Comparison of ENCODE assay signal across 13 cellular contexts in genomic region chr17:79073706-79074088, GRCh38. TPM values are rescaled to one million over a fixed set of nuclear protein-coding genes. Genes with fewer than 3 reads are reported as not detected.
A peak's percentile ranks its signal among the peaks of the same experiment; 100 is the strongest.
DNase-seq lines count a peak whose midpoint lies in the region; ATAC-seq and TF ChIP-seq lines count a peak whose summit lies in the region.
"Had no signal": no experiment of that assay in that cellular context is flagged by ENCODE, and none has a peak within 500 bp of the region (broad histone marks: within the 10 kb centered on the region; RNA-seq: fewer than 3 reads in every experiment).

No MANE protein-coding gene starts in this region.

- H3K4me2 ChIP-seq in BLaER1 treated with 17β-estradiol and CSF1 and Interleukin-3, amounts not matched to agents 10 nM and 100 nM = peak overlapping the region in 10 of 11 experiments; percentile 61 to 73 (median 69); a peak in 17 of 22 replicates

- no peaks in the 10 kb centered on the region for H3K27me3 ChIP-seq in BLaER1 treated with 17β-estradiol and CSF1 and Interleukin-3, amounts not matched to agents 10 nM and 100 nM
- H3K27me3 ChIP-seq in prostate gland (replicated peaks; ENCODE audit: insufficient read depth) = no peaks in the 10 kb centered on the region

- peaks cover 9 to 17% (median 15%) of the 10 kb centered on the region in 11 experiments for H3K36me3 ChIP-seq in BLaER1 treated with 17β-estradiol and CSF1 and Interleukin-3, amounts not matched to agents 10 nM and 100 nM
- H3K36me3 ChIP-seq in prostate gland = no peaks in the 10 kb centered on the region

- ATAC-seq in GM21717 (IDR thresholded peaks at IDR 0.05; ENCODE audit: unreplicated experiment) = no peak
- ATAC-seq in GM21390 (IDR thresholded peaks at IDR 0.05; ENCODE audit: unreplicated experiment) = no peak

- WGBS in prostate gland = 68% methylated on average over 6 of the region's 6 CpGs

- intact Hi-C loops in prostate gland (cut with DNase I) = no loop called here

- DNase-seq in HT-29 (ENCODE audit: low spot score) (peak; percentile 84), ecto neural progenitor cell (ENCODE audit: low spot score) (peak; percentile 44), prostate gland (ENCODE audit: low spot score) (peak; percentile 60), foreskin fibroblast (no peak)
- DNase-seq in activated CD8-positive, alpha-beta memory T cell treated with anti-CD3 and anti-CD28 coated beads, Interleukin-2, amount 50 U/mL, for 4 hours = no peak
- DNase-seq: activated naive CD4-positive, alpha-beta T cell treated with Interleukin-2 at 50 U/mL for 16 hours; foreskin melanocyte; NCI-H774; occipital lobe; T-helper 1 cell had no signal

- TF ChIP-seq POLR2A in prostate gland (IDR thresholded peaks at IDR 0.05) = no peak

- peaks cover 18 to 34% (median 27%) of the 10 kb centered on the region in 10 experiments for H3K4me1 ChIP-seq in BLaER1 treated with 17β-estradiol and CSF1 and Interleukin-3, amounts not matched to agents 10 nM and 100 nM
- peaks cover 9% of the 10 kb centered on the region for H3K4me1 ChIP-seq in prostate gland (replicated peaks)

- TF ChIP-seq CTCF in prostate gland (IDR thresholded peaks at IDR 0.05) (no peak), foreskin fibroblast (IDR thresholded peaks at IDR 0.05; ENCODE audit: low read depth, low read length) (no peak)

- no peaks in the 10 kb centered on the region for H3K9me3 ChIP-seq in BLaER1 treated with 17β-estradiol and CSF1 and Interleukin-3, amounts not matched to agents 10 nM and 100 nM (replicated peaks in 1 of 11)
- no peaks in the 10 kb centered on the region for H3K9me3 ChIP-seq in prostate gland

- no peak overlapping the region for H3K9ac ChIP-seq in BLaER1 treated with 17β-estradiol and CSF1 and Interleukin-3, amounts not matched to agents 10 nM and 100 nM

- H3K4me3 ChIP-seq in BLaER1 treated with 17β-estradiol and CSF1 and Interleukin-3, amounts not matched to agents 10 nM and 100 nM = no peak overlapping the region
- H3K4me3 ChIP-seq in prostate gland = no peak overlapping the region
- H3K4me3 ChIP-seq in foreskin fibroblast (ENCODE audit: low read depth in 1 of 2, low read length in 2 of 2) = no peak overlapping the region

- H3K27ac ChIP-seq in BLaER1 treated with 17β-estradiol and CSF1 and Interleukin-3, amounts not matched to agents 10 nM and 100 nM = peak overlapping the region in 4 of 11 experiments; percentile 26 to 54 (median 46); a peak in 4 of 22 replicates
- peak overlapping the region; percentile 11 to 81 for H3K27ac ChIP-seq in prostate gland

- H4K20me1 ChIP-seq in BLaER1 treated with 17β-estradiol and CSF1 and Interleukin-3, amounts not matched to agents 10 nM and 100 nM = peaks cover 0 to 27% (median 6%) of the 10 kb centered on the region in 11 experiments; a peak in 11 of 22 replicates

RNA-seq across cellular contexts. Expression of gene ENGASE, which starts 0.9 kb away (rescaled TPM):
- 22.5 and 26.7 TPM in 2 replicates for total RNA-seq in HT-29 (2014; rRNA removed; shearing (Covaris generic))
- total RNA-seq in prostate gland = 10 to 100 TPM; 19.4 to 45.7 TPM

RNA-seq across cellular contexts. Expression of gene C1QTNF1, which starts 49.7 kb away (rescaled TPM):
- total RNA-seq in HT-29 (2014; rRNA removed; shearing (Covaris generic)) = 3.6 and 7.5 TPM in 2 replicates
- 10 to 100 TPM; 16.3 to 57.9 TPM for total RNA-seq in prostate gland

Comparison
In these comparisons a context has a peak if more than half of its experiments do, and no peak if none do; other contexts are left out.
1. DNase-seq: peak in HT-29 (single experiment), ecto neural progenitor cell (single experiment) and prostate gland (single experiment); none in foreskin fibroblast (0 of 2) and activated CD8-positive, alpha-beta memory T cell treated with anti-CD3 and anti-CD28 coated beads, Interleukin-2, amount 50 U/mL, for 4 hours (single experiment).